In genomic region chr5:57191163-57191562, GRCh38 we compare ENCODE assay signal across 13 cellular contexts. TPM values are rescaled to one million over a fixed set of nuclear protein-coding genes. Genes with fewer than 3 reads are reported as not detected.
A peak's percentile ranks its signal among the peaks of the same experiment; 100 is the strongest.
DNase-seq lines count a peak whose midpoint lies in the region; ATAC-seq, FAIRE-seq and TF ChIP-seq lines count a peak whose summit lies in the region.
"Had no signal": no experiment of that assay in that cellular context is flagged by ENCODE, and none has a peak within 500 bp of the region (broad histone marks: within the 10 kb centered on the region; RNA-seq: fewer than 3 reads in every experiment).

No MANE protein-coding gene starts in this region.

- no peak for FAIRE-seq in HepG2 (lab: Jason Lieb, UNC)
- FAIRE-seq: A549 had no signal

- peaks cover 0 to 3% (median 0%) of the 10 kb centered on the region in 9 donors for H3K9me3 Mint-ChIP-seq in naive thymus-derived CD8-positive, alpha-beta T cell
- H3K9me3 Mint-ChIP-seq: CD14-positive monocyte had no signal

- TF ChIP-seq CTCF in HepG2 (CRISPR knock-in tag; IDR thresholded peaks at IDR 0.05) (no peak), right lobe of liver (IDR thresholded peaks at IDR 0.05) (no peak)

- H3K9me3 ChIP-seq in HepG2 (ENCODE audit: low read length) (no peaks in the 10 kb centered on the region), right lobe of liver (no peaks in the 10 kb centered on the region), T-helper 17 cell (ENCODE audit: control insufficient read depth, low read length, poor library complexity, severe bottlenecking) (no peaks in the 10 kb centered on the region)
- H3K9me3 ChIP-seq: A549 had no signal

- no peak for TF ChIP-seq RAD21 in HepG2 (CRISPR knock-in tag; IDR thresholded peaks at IDR 0.05)

- H3K27me3 Mint-ChIP-seq in T-helper 17 cell = no peaks in the 10 kb centered on the region
- H3K27me3 Mint-ChIP-seq in naive thymus-derived CD8-positive, alpha-beta T cell = no peaks in the 10 kb centered on the region

- H3K4me2 ChIP-seq in HepG2 (ENCODE audit: low read depth, low read length) = 0 out of 2 replicates have a peak overlapping the region, but pooled peaks have one; percentile 10
- H3K4me2 ChIP-seq: A549 had no signal

- peak overlapping the region; percentile 11 for H3K27ac Mint-ChIP-seq in T-helper 17 cell
- peak overlapping the region in 6 of 10 donors; percentile 13 to 65 (median 36) for H3K27ac Mint-ChIP-seq in naive thymus-derived CD8-positive, alpha-beta T cell

- no peak overlapping the region for H3K4me3 Mint-ChIP-seq in T-helper 17 cell
- H3K4me3 Mint-ChIP-seq in naive thymus-derived CD8-positive, alpha-beta T cell = peak overlapping the region in 3 of 10 donors; percentile 41 to 62 (median 53)
- H3K4me3 Mint-ChIP-seq: CD14-positive monocyte had no signal

- H3K27ac ChIP-seq in HepG2 (ENCODE audit: extremely low read length, insufficient read depth, low read length) (peak overlapping the region; percentile 42), right lobe of liver (no peak overlapping the region)
- H3K27ac ChIP-seq: A549, GM23248, HL-60 had no signal

- TF ChIP-seq EP300 in HepG2 (IDR thresholded peaks at IDR 0.05; ENCODE audit: low read depth in 2 of 2, low read length in 2 of 2) (no peak), HepG2 (CRISPR knock-in tag; IDR thresholded peaks at IDR 0.05; ENCODE audit: borderline replicate concordance) (no peak)

- DNase-seq in HepG2 (ENCODE audit: low spot score) (no peak), right lobe of liver (no peak), T-helper 17 cell (no peak), sciatic nerve (ENCODE audit: low spot score) (no peak), SHP77 treated with DMSO at 0.1 percent for 48 hours (lab: John Stamatoyannopoulos, UW) (no peak)
- DNase-seq in naive thymus-derived CD8-positive, alpha-beta T cell = no peak
- DNase-seq: DMS53, GM23248, H7 had no signal

- CTCF ChIA-PET in HepG2 (lab: Yijun Ruan, JAX; ENCODE audit: low intra/inter-chr PET ratio, low total read pairs) = interaction anchor here (0.7 kb wide), 1 partner anchor 28 kb away, joined by 3 read pairs; no protein-coding TSS in a partner anchor

- H3K4me1 ChIP-seq in HepG2 (ENCODE audit: insufficient read depth, low read length) = peaks cover 58% of the 10 kb centered on the region
- peaks cover 0 to 26% (median 3%) of the 10 kb centered on the region in 4 donors for H3K4me1 ChIP-seq in right lobe of liver

- intact Hi-C loops in HepG2 (cut with micrococcal nuclease; ENCODE audit: unreplicated experiment) (no loop called here), right lobe of liver (cut with DNase I) (no loop called here), sciatic nerve (cut with DNase I) (no loop called here)

- peaks cover 100% of the 10 kb centered on the region for H3K79me2 ChIP-seq in HepG2 (ENCODE audit: insufficient read depth, low read length)

- H4K20me1 ChIP-seq in HepG2 (ENCODE audit: insufficient read depth, low read length) = peaks cover 83% of the 10 kb centered on the region

- H3K4me1 Mint-ChIP-seq in T-helper 17 cell = peaks cover 67% of the 10 kb centered on the region
- peaks cover 31 to 93% (median 83%) of the 10 kb centered on the region in 4 donors for H3K4me1 Mint-ChIP-seq in naive thymus-derived CD8-positive, alpha-beta T cell

- TF ChIP-seq POLR2A in HepG2 (IDR thresholded peaks at IDR 0.05; ENCODE audit: insufficient read depth in 1 of 2, low read depth in 2 of 2, low read length in 2 of 2) (no peak), right lobe of liver (IDR thresholded peaks at IDR 0.05) (no peak)

- H3K4me3 ChIP-seq in HepG2 (replicated peaks in 1 of 3; ENCODE audit: insufficient read depth in 1 of 3, low read depth in 2 of 3, low read length in 3 of 3) = no peak overlapping the region
- H3K4me3 ChIP-seq in right lobe of liver = no peak overlapping the region
- H3K4me3 ChIP-seq: A549, GM23248 had no signal

- peaks cover 0 to 9% of the 10 kb centered on the region in 2 experiments; a peak in 3 of 5 replicates for H3K36me3 ChIP-seq in HepG2 (replicated peaks in 1 of 2; ENCODE audit: control insufficient read depth in 1 of 2, insufficient read depth in 2 of 2, low read length in 2 of 2)
- peaks cover 0 to 10% (median under 1%) of the 10 kb centered on the region in 4 donors for H3K36me3 ChIP-seq in right lobe of liver

- no TSS peak for BruUV-seq in HepG2 (replicated peaks; lab: Mats Ljungman, UMichigan)

- peaks cover 8% of the 10 kb centered on the region for H3K36me3 Mint-ChIP-seq in T-helper 17 cell (ENCODE audit: low read depth)
- H3K36me3 Mint-ChIP-seq in naive thymus-derived CD8-positive, alpha-beta T cell = peaks cover 0 to 57% (median 14%) of the 10 kb centered on the region in 3 donors

- ATAC-seq in HepG2 = peak; percentile 65
- ATAC-seq in right lobe of liver = no peak
- no peak for ATAC-seq in T-helper 17 cell
- ATAC-seq in naive thymus-derived CD8-positive, alpha-beta T cell = no peak
- no peak for ATAC-seq in GM18517 (IDR thresholded peaks at IDR 0.05; ENCODE audit: unreplicated experiment)
- ATAC-seq in sciatic nerve = no peak
- ATAC-seq: A549 had no signal

- no peak overlapping the region for H3K9ac ChIP-seq in HepG2 (ENCODE audit: insufficient read depth, low read depth, low read length)
- H3K9ac ChIP-seq: GM23248 had no signal

- no peaks in the 10 kb centered on the region for H3K27me3 ChIP-seq in HepG2 (ENCODE audit: control insufficient read depth in 1 of 2, insufficient read depth in 2 of 2, low read length in 2 of 2)
- H3K27me3 ChIP-seq in right lobe of liver = no peaks in the 10 kb centered on the region

- no peak overlapping the region for H2AFZ ChIP-seq in HepG2 (ENCODE audit: low read length)
- H2AFZ ChIP-seq: GM23248 had no signal

- in situ Hi-C loops in HepG2 (cut with HindIII; ENCODE audit: extremely low pct_ligation_motif_present, low pct_unique_long_range_greater_than_20kb) = no loop called here

- WGBS in HepG2 (ENCODE audit: low lambda C conversion rate) = 69% methylated on average over 5 of the region's 5 CpGs
- 79% methylated on average over 5 of the region's 5 CpGs for WGBS in right lobe of liver (ENCODE audit: insufficient coverage, low coverage, low lambda C conversion rate, missing lambda C conversion rate)

- POLR2A ChIA-PET in HepG2 (lab: Yijun Ruan, JAX) = interaction anchor here (1.7 kb wide), 1 partner anchor 12 kb away, joined by 3 read pairs; no protein-coding TSS in a partner anchor
- POLR2A ChIA-PET in naive thymus-derived CD8-positive, alpha-beta T cell (lab: Charles Lee) = interaction anchor here (0.7 kb wide), 2 partner anchors 21 to 32 kb away, joined by 3 read pairs; no protein-coding TSS in a partner anchor

TF ChIP-seq in HepG2, 621 proteins besides CTCF, POLR2A, EP300 and RAD21 (continues in another document):
- no peak for TF ChIP-seq SMAD1 (CRISPR knock-in tag; IDR thresholded peaks at IDR 0.05; ENCODE audit: borderline replicate concordance, low read depth)
- 0 out of 2 replicates have a peak, but pooled peaks have one; percentile 18 for TF ChIP-seq ZNF644 (CRISPR knock-in tag; IDR thresholded peaks at IDR 0.05; ENCODE audit: low read depth)
- no peak for TF ChIP-seq ZNF776 (CRISPR knock-in tag; IDR thresholded peaks at IDR 0.05)
- TF ChIP-seq TCF7L2 (IDR thresholded peaks at IDR 0.05; ENCODE audit: low read depth, low read length) = no peak
- no peak for TF ChIP-seq KLF6 (CRISPR knock-in tag; IDR thresholded peaks at IDR 0.05)
- TF ChIP-seq SAP130 (CRISPR knock-in tag; IDR thresholded peaks at IDR 0.05; ENCODE audit: low read depth) = peak; percentile 33
- no peak for TF ChIP-seq HMG20A (CRISPR knock-in tag; IDR thresholded peaks at IDR 0.05; ENCODE audit: borderline replicate concordance)
- no peak for TF ChIP-seq EEA1 (CRISPR knock-in tag; IDR thresholded peaks at IDR 0.05; ENCODE audit: borderline replicate concordance)
- TF ChIP-seq ZNF33B (CRISPR knock-in tag; IDR thresholded peaks at IDR 0.05) = no peak
- no peak for TF ChIP-seq GATAD1 (CRISPR knock-in tag; IDR thresholded peaks at IDR 0.05)
- TF ChIP-seq U2AF1 (optimal IDR thresholded peaks at IDR 0.05; ENCODE audit: low read depth, low read length) = no peak
- TF ChIP-seq NKX3-1 (CRISPR knock-in tag; IDR thresholded peaks at IDR 0.05) = no peak

RNA-seq across cellular contexts. Expression of gene GPBP1, which starts 17.3 kb away (rescaled TPM):
- 72.2 and 101 TPM in 2 replicates for total RNA-seq in HepG2 (2016; rRNA removed; fragmentation: Illumina TruSeq; extraction: Trizol)
- 66.3 and 69.1 TPM in 2 replicates for total RNA-seq in HepG2 (2016; cell fraction: cytosol; rRNA removed; fragmentation: Illumina TruSeq; extraction: Trizol; ENCODE audit: low read depth)
- total RNA-seq in HepG2 (2016; cell fraction: insoluble cytoplasmic fraction; rRNA removed; fragmentation: Illumina TruSeq; extraction: Trizol) = 70.0 and 97.0 TPM in 2 replicates
- total RNA-seq in HepG2 (2016; cell fraction: membrane; rRNA removed; fragmentation: Illumina TruSeq; extraction: Trizol) = 43.3 and 49.9 TPM in 2 replicates
- 71.5 and 77.9 TPM in 2 replicates for total RNA-seq in HepG2 (2016; cell fraction: nucleus; rRNA removed; fragmentation: Illumina TruSeq; extraction: Trizol)
- polyA plus RNA-seq in HepG2 (2011; rRNA removed) = 22.4 and 27.1 TPM in 2 replicates
- 8.1 and 15.4 TPM in 2 replicates for polyA plus RNA-seq in HepG2 (2011; cell fraction: cytosol; rRNA removed)
- 13.5 and 16.6 TPM in 2 replicates for polyA plus RNA-seq in HepG2 (2011; cell fraction: nucleus; rRNA removed)
- polyA plus RNA-seq in HepG2 (2012) = 37.4 and 42.2 TPM in 2 replicates
- 2.8 and 3.5 TPM in 2 replicates for polyA plus RNA-seq in HepG2 (2016; cell fraction: cytosol; fragmentation: Illumina TruSeq; extraction: Trizol; ENCODE audit: low read depth)
- polyA plus RNA-seq in HepG2 (2016; cell fraction: insoluble cytoplasmic fraction; fragmentation: Illumina TruSeq; extraction: Trizol; ENCODE audit: low read depth) = 68.2 and 77.7 TPM in 2 replicates
- polyA plus RNA-seq in HepG2 (2016; cell fraction: membrane; fragmentation: Illumina TruSeq; extraction: Trizol; ENCODE audit: low read depth) = 12.7 and 15.4 TPM in 2 replicates
- 97.7 and 101 TPM in 2 replicates for polyA plus RNA-seq in HepG2 (2016; cell fraction: nucleus; fragmentation: Illumina TruSeq; extraction: Trizol; ENCODE audit: insufficient read depth, low read depth)
- 7.1 and 12.3 TPM in 2 replicates for polyA minus RNA-seq in HepG2 (2011; rRNA and poly(A)+ RNA removed; ENCODE audit: low replicate concordance)
- 23.4 and 24.7 TPM in 2 replicates for polyA minus RNA-seq in HepG2 (2011; cell fraction: cytosol; rRNA and poly(A)+ RNA removed)
- polyA minus RNA-seq in HepG2 (2011; cell fraction: nucleus; rRNA and poly(A)+ RNA removed) = 86.4 and 87.5 TPM in 2 replicates
- total RNA-seq in right lobe of liver = 10 to 100 TPM; 19.5 to 28.2 (median 24.9) TPM
- total RNA-seq in T-helper 17 cell = 100 to 1,000 TPM; 135 to 136 TPM
- 100 to 1,000 TPM; 155 to 168 TPM for total RNA-seq in naive thymus-derived CD8-positive, alpha-beta T cell
- 10 to 100 TPM; 69.8 to 97.1 (median 93.0) TPM for polyA plus RNA-seq in naive thymus-derived CD8-positive, alpha-beta T cell
- total RNA-seq in sciatic nerve = 102 TPM
